ENCODE assay signal across 20 cellular contexts in genomic region chr17:73029941-73030340, GRCh38.
DNase-seq lines count a peak whose midpoint lies in the region; ATAC-seq, FAIRE-seq and TF ChIP-seq lines count a peak whose summit lies in the region.
"Had no signal": no experiment of that assay in that cellular context is flagged by ENCODE, and none has a peak within 500 bp of the region (broad histone marks: within the 10 kb centered on the region; RNA-seq: fewer than 3 reads in every experiment).

No MANE protein-coding gene starts in this region.

- intact Hi-C loops in body of pancreas (cut with DNase I) (no loop called here), HepG2 (cut with micrococcal nuclease; ENCODE audit: unreplicated experiment) (no loop called here)

- in situ Hi-C loops in HepG2 (cut with HindIII; ENCODE audit: extremely low pct_ligation_motif_present, low pct_unique_long_range_greater_than_20kb): no loop called here

- no peaks in the 10 kb centered on the region for H3K79me2 ChIP-seq in HepG2 (ENCODE audit: insufficient read depth, low read length)

- H3K9me3 ChIP-seq in body of pancreas (no peaks in the 10 kb centered on the region), HepG2 (ENCODE audit: low read length) (no peaks in the 10 kb centered on the region), MG63 (no peaks in the 10 kb centered on the region)
- H3K9me3 ChIP-seq: BLaER1, Peyer's patch, SJCRH30 had no signal

- CTCF ChIA-PET in HepG2 (lab: Yijun Ruan, JAX; ENCODE audit: low intra/inter-chr PET ratio, low total read pairs): no interaction called here

- H3K27me3 ChIP-seq in body of pancreas (no peaks in the 10 kb centered on the region), HepG2 (ENCODE audit: control insufficient read depth in 1 of 2, insufficient read depth in 2 of 2, low read length in 2 of 2) (no peaks in the 10 kb centered on the region), MG63 (no peaks in the 10 kb centered on the region)
- H3K27me3 ChIP-seq: BLaER1, Peyer's patch, SJCRH30 had no signal

- TF ChIP-seq RAD21 in HepG2 (CRISPR knock-in tag; IDR thresholded peaks at IDR 0.05): no peak

- no peak overlapping the region for H3K4me2 ChIP-seq in HepG2 (ENCODE audit: low read depth, low read length)
- H3K4me2 ChIP-seq: BLaER1 had no signal

- DNase-seq in NCI-H524 (lab: John Stamatoyannopoulos, UW): peak; percentile 36 to 75
- DNase-seq in body of pancreas: peak; percentile 30 to 67 (median 46)
- DNase-seq in HepG2 (ENCODE audit: low spot score): no peak
- peak; percentile 75 for DNase-seq in retina
- DNase-seq in activated effector memory CD4-positive, alpha-beta T cell treated with Interleukin-2 at 50 U/mL for 16 hours: no peak
- DNase-seq in MG63: no peak
- DNase-seq in RKO (ENCODE audit: low spot score): no peak
- DNase-seq: CD4-positive, alpha-beta T cell; COR-L47; DMS79; H9; HFFc6; MV-4-11; NCI-H1105 treated with DMSO at 0.1 percent for 48 hours; NCI-H2029 treated with DMSO at 0.1 percent for 48 hours; NCI-H2171 treated with DMSO at 0.1 percent for 48 hours; NCI-H748 treated with DMSO at 0.1 percent for 48 hours; SJCRH30 had no signal

- TF ChIP-seq POLR2A in body of pancreas (IDR thresholded peaks at IDR 0.05): no peak
- no peak for TF ChIP-seq POLR2A in HepG2 (IDR thresholded peaks at IDR 0.05; ENCODE audit: insufficient read depth in 1 of 2, low read depth in 2 of 2, low read length in 2 of 2)

- POLR2A ChIA-PET in HepG2 (lab: Yijun Ruan, JAX): no interaction called here

- H4K20me1 ChIP-seq in HepG2 (ENCODE audit: insufficient read depth, low read length): no peaks in the 10 kb centered on the region

- TF ChIP-seq CTCF in body of pancreas (IDR thresholded peaks at IDR 0.05): no peak
- no peak for TF ChIP-seq CTCF in HepG2 (CRISPR knock-in tag; IDR thresholded peaks at IDR 0.05)

- no peak for FAIRE-seq in HepG2 (lab: Jason Lieb, UNC)

- 41% methylated on average over 6 to 8 of the region's 8 CpGs for WGBS in body of pancreas, 2 donors
- WGBS in HepG2 (ENCODE audit: low lambda C conversion rate): 95% methylated on average over 6 of the region's 8 CpGs

- no peak for TF ChIP-seq EP300 in HepG2 (IDR thresholded peaks at IDR 0.05; ENCODE audit: low read depth in 2 of 2, low read length in 2 of 2)
- TF ChIP-seq EP300 in HepG2 (CRISPR knock-in tag; IDR thresholded peaks at IDR 0.05; ENCODE audit: borderline replicate concordance): no peak

- no TSS peak for BruUV-seq in HepG2 (replicated peaks; lab: Mats Ljungman, UMichigan)

- H3K4me1 ChIP-seq in body of pancreas (peaks cover 43% of the 10 kb centered on the region), HepG2 (ENCODE audit: insufficient read depth, low read length) (peaks cover 28% of the 10 kb centered on the region)
- H3K4me1 ChIP-seq: Peyer's patch, SJCRH30 had no signal

- ATAC-seq in body of pancreas (peak; percentile 39), HepG2 (peak; percentile 16; the same call in 2 of the 3 replicates)

- H3K4me3 ChIP-seq in body of pancreas: no peak overlapping the region
- H3K4me3 ChIP-seq in HepG2 (replicated peaks in 1 of 3; ENCODE audit: insufficient read depth in 1 of 3, low read depth in 2 of 3, low read length in 3 of 3): no peak overlapping the region
- no peak overlapping the region for H3K4me3 ChIP-seq in MG63
- H3K4me3 ChIP-seq: BLaER1, Peyer's patch, SJCRH30 had no signal

- H3K36me3 ChIP-seq in body of pancreas (replicated peaks in 1 of 2; ENCODE audit: insufficient read depth in 1 of 2, low read depth in 2 of 2) (no peaks in the 10 kb centered on the region), HepG2 (replicated peaks in 1 of 2; ENCODE audit: control insufficient read depth in 1 of 2, insufficient read depth in 2 of 2, low read length in 2 of 2) (no peaks in the 10 kb centered on the region), MG63 (no peaks in the 10 kb centered on the region; the same call in 1 of the 2 replicates)
- H3K36me3 ChIP-seq: Peyer's patch, SJCRH30 had no signal

- H3K9ac ChIP-seq in HepG2 (ENCODE audit: insufficient read depth, low read depth, low read length): no peak overlapping the region
- H3K9ac ChIP-seq: BLaER1 had no signal

- H2AFZ ChIP-seq in HepG2 (ENCODE audit: low read length): no peak overlapping the region

- H3K27ac ChIP-seq in body of pancreas: peak overlapping the region; percentile 59 to 80 (median 68)
- H3K27ac ChIP-seq in HepG2 (ENCODE audit: extremely low read length, insufficient read depth, low read length): no peak overlapping the region
- H3K27ac ChIP-seq: BLaER1, SJCRH30 had no signal

TF ChIP-seq in HepG2, 621 proteins besides CTCF, POLR2A, EP300 and RAD21:
- TF ChIP-seq ZNF629 (CRISPR knock-in tag; conservative IDR thresholded peaks at IDR 0.05) (no peak), PITX1 (CRISPR knock-in tag; IDR thresholded peaks at IDR 0.05) (peak; percentile 0; the same call in 1 of the 2 replicates)

Comparison
In these comparisons a context has a peak if more than half of its experiments do, and no peak if none do; other contexts are left out.
1. DNase-seq: peak in NCI-H524 (2 of 2), body of pancreas (4 of 4) and retina (single experiment); none in HepG2 (single experiment), activated effector memory CD4-positive, alpha-beta T cell treated with Interleukin-2 at 50 U/mL for 16 hours (single experiment), MG63 (single experiment) and RKO (single experiment).